ENCODE assay signal across 10 cellular contexts in genomic region chr4:48766393-48766792, GRCh38. TPM values are rescaled to one million over a fixed set of nuclear protein-coding genes. Genes with fewer than 3 reads are reported as not detected.
DNase-seq lines count a peak whose midpoint lies in the region; ATAC-seq lines count a peak whose summit lies in the region.
"Had no signal": no experiment of that assay in that cellular context is flagged by ENCODE, and none has a peak within 500 bp of the region (broad histone marks: within the 10 kb centered on the region; RNA-seq: fewer than 3 reads in every experiment).

No MANE protein-coding gene starts in this region.

- H3K4me3 Mint-ChIP-seq in memory B cell, result peak overlapping the region; percentile 12
- H3K4me3 Mint-ChIP-seq: WTC11 had no signal

- intact Hi-C loops in left colon (cut with DNase I, micrococcal nuclease), result no loop called here

- DNase-seq in memory B cell (ENCODE audit: low spot score in 2 of 2) (no peak), NCI-H748 treated with DMSO at 0.1 percent for 48 hours (lab: John Stamatoyannopoulos, UW) (no peak), left colon (no peak)
- DNase-seq: effector CD8-positive, alpha-beta T cell; foreskin fibroblast had no signal

- peak; percentile 89 for ATAC-seq in GM18502 (IDR thresholded peaks at IDR 0.05; ENCODE audit: poor library complexity, unreplicated experiment)
- peak; percentile 75 for ATAC-seq in GM19351 (IDR thresholded peaks at IDR 0.05; ENCODE audit: unreplicated experiment)
- ATAC-seq in HG03060 (IDR thresholded peaks at IDR 0.05; ENCODE audit: low read depth, unreplicated experiment), result peak; percentile 47
- peak; percentile 73 for ATAC-seq in memory B cell (ENCODE audit: low read depth)
- no peak for ATAC-seq in left colon
- no peak for ATAC-seq in HG03520 (IDR thresholded peaks at IDR 0.05; ENCODE audit: unreplicated experiment)

- no peak overlapping the region for H3K27ac Mint-ChIP-seq in memory B cell
- H3K27ac Mint-ChIP-seq: WTC11 had no signal

- H3K36me3 Mint-ChIP-seq in memory B cell, result no peaks in the 10 kb centered on the region
- H3K36me3 Mint-ChIP-seq: WTC11 had no signal

- H3K27me3 Mint-ChIP-seq in memory B cell, result no peaks in the 10 kb centered on the region

- H3K4me1 Mint-ChIP-seq in memory B cell, result peaks cover 32% of the 10 kb centered on the region

- no peaks in the 10 kb centered on the region for H3K9me3 Mint-ChIP-seq in memory B cell
- H3K9me3 Mint-ChIP-seq: WTC11 had no signal

RNA-seq across cellular contexts. Expression of gene FRYL, which starts 13.7 kb away (rescaled TPM):
- total RNA-seq in left colon, result 100 to 1,000 TPM; 288 to 437 TPM

Comparison
In these comparisons a context has a peak if more than half of its experiments do, and no peak if none do; other contexts are left out.
1. ATAC-seq: peak in GM18502 (single experiment), GM19351 (single experiment), HG03060 (single experiment) and memory B cell (single experiment); none in left colon (single experiment) and HG03520 (single experiment).